ENCODE assay signal across 12 cellular contexts in genomic region chr5:126471875-126472537, GRCh38. TPM values are rescaled to one million over a fixed set of nuclear protein-coding genes. Genes with fewer than 3 reads are reported as not detected.
DNase-seq lines count a peak whose midpoint lies in the region; ATAC-seq and TF ChIP-seq lines count a peak whose summit lies in the region.
"Had no signal": no experiment of that assay in that cellular context is flagged by ENCODE, and none has a peak within 500 bp of the region (broad histone marks: within the 10 kb centered on the region; RNA-seq: fewer than 3 reads in every experiment).

No MANE protein-coding gene starts in this region.

- no peaks in the 10 kb centered on the region for H3K9me3 Mint-ChIP-seq in activated T-cell treated with anti-CD3 and anti-CD28 coated beads, Interleukin-2, amount 50 U/mL, for 72 hours
- H3K9me3 Mint-ChIP-seq: mesothelial cell of epicardium had no signal

- no peak overlapping the region for H3K27ac Mint-ChIP-seq in activated T-cell treated with anti-CD3 and anti-CD28 coated beads, Interleukin-2, amount 50 U/mL, for 72 hours
- H3K27ac Mint-ChIP-seq: mesothelial cell of epicardium had no signal

- H3K27me3 ChIP-seq in AG04450 (ENCODE audit: control insufficient read depth, insufficient read depth, low read length), result no peaks in the 10 kb centered on the region
- H3K27me3 ChIP-seq in brain microvascular endothelial cell (replicated peaks), result no peaks in the 10 kb centered on the region
- no peaks in the 10 kb centered on the region for H3K27me3 ChIP-seq in layer of hippocampus (ENCODE audit: control insufficient read depth, insufficient read depth, low read length)
- H3K27me3 ChIP-seq in Peyer's patch, result no peaks in the 10 kb centered on the region
- H3K27me3 ChIP-seq: BLaER1 had no signal

- CTCF ChIA-PET in AG04450 (lab: Charles Lee), result interaction anchor here (1.8 to 2.5 kb wide), 3 partner anchors 9 to 67 kb away, joined by 4 to 11 read pairs (median 8); no protein-coding TSS in a partner anchor

- H3K4me3 ChIP-seq in AG04450 (ENCODE audit: low read depth, low read length) (no peak overlapping the region; the same call in 1 of the 2 replicates), brain microvascular endothelial cell (ENCODE audit: low read depth, low read length) (no peak overlapping the region), Peyer's patch (no peak overlapping the region)
- H3K4me3 ChIP-seq: BLaER1 had no signal

- H3K36me3 Mint-ChIP-seq in activated T-cell treated with anti-CD3 and anti-CD28 coated beads, Interleukin-2, amount 50 U/mL, for 72 hours (ENCODE audit: insufficient read depth in 2 of 2), result peaks cover 2 to 9% of the 10 kb centered on the region in 2 donors

- H3K4me1 Mint-ChIP-seq in activated T-cell treated with anti-CD3 and anti-CD28 coated beads, Interleukin-2, amount 50 U/mL, for 72 hours (ENCODE audit: low read depth), result peaks cover 14% of the 10 kb centered on the region

- H3K27ac ChIP-seq in AG04450 (ENCODE audit: low read depth, low read length), result peak overlapping the region; percentile 58
- H3K27ac ChIP-seq in brain microvascular endothelial cell, result peak overlapping the region; percentile 10
- H3K27ac ChIP-seq in layer of hippocampus (ENCODE audit: low read depth, low read length), result peak overlapping the region; percentile 27
- no peak overlapping the region for H3K27ac ChIP-seq in Peyer's patch
- H3K27ac ChIP-seq: BLaER1 had no signal

- DNase-seq in AG04450 (ENCODE audit: low read depth, low spot score) (peak; percentile 42), brain microvascular endothelial cell (peak; percentile 76), Peyer's patch (no peak), left cardiac atrium (no peak)
- no peak for DNase-seq in activated T-cell treated with anti-CD3 and anti-CD28 coated beads, Interleukin-2, amount 50 U/mL, for 72 hours
- no peak for DNase-seq in stimulated activated CD4-positive, alpha-beta T cell treated with anti-CD3 and anti-CD28 coated beads, Interleukin-2, amount 100 ng/mL, for 48 hours
- DNase-seq: NCI-H446, T-helper 1 cell had no signal

- TF ChIP-seq CTCF in AG04450 (IDR thresholded peaks at IDR 0.05; ENCODE audit: low read depth, low read length) (no peak), brain microvascular endothelial cell (IDR thresholded peaks at IDR 0.05; ENCODE audit: low read depth, low read length, missing control alignments) (no peak), Peyer's patch (IDR thresholded peaks at IDR 0.05) (no peak)

- no peaks in the 10 kb centered on the region for H3K9me3 ChIP-seq in AG04450 (ENCODE audit: control insufficient read depth, insufficient read depth, low read length)
- H3K9me3 ChIP-seq in Peyer's patch, result no peaks in the 10 kb centered on the region
- H3K9me3 ChIP-seq: BLaER1 had no signal

- intact Hi-C loops in left cardiac atrium (cut with DNase I), result no loop called here

- H3K36me3 ChIP-seq in brain microvascular endothelial cell (replicated peaks), result peaks cover 19% of the 10 kb centered on the region
- peaks cover 0 to 71% (median 0%) of the 10 kb centered on the region in 3 donors for H3K36me3 ChIP-seq in Peyer's patch
- H3K36me3 ChIP-seq: BLaER1 had no signal

- no peak for TF ChIP-seq POLR2A in Peyer's patch (IDR thresholded peaks at IDR 0.05)

- POLR2A ChIA-PET in AG04450 (lab: Yijun Ruan, JAX), result interaction anchor here (0.6 to 1.2 kb wide), 2 partner anchors 26 to 49 kb away, joined by 3 to 6 read pairs; partner anchors contain the start of gene GRAMD2B

- no peak overlapping the region for H3K4me3 Mint-ChIP-seq in activated T-cell treated with anti-CD3 and anti-CD28 coated beads, Interleukin-2, amount 50 U/mL, for 72 hours
- H3K4me3 Mint-ChIP-seq: mesothelial cell of epicardium had no signal

- peaks cover 0 to 7% (median 0%) of the 10 kb centered on the region in 4 donors for H3K4me1 ChIP-seq in Peyer's patch
- H3K4me1 ChIP-seq: BLaER1 had no signal

- ATAC-seq in HG02938 (IDR thresholded peaks at IDR 0.05; ENCODE audit: unreplicated experiment), result peak; percentile 57
- no peak for ATAC-seq in left cardiac atrium
- no peak for ATAC-seq in activated T-cell treated with anti-CD3 and anti-CD28 coated beads, Interleukin-2, amount 50 U/mL, for 72 hours (replicated peaks in 1 of 2)

- H3K27me3 Mint-ChIP-seq in activated T-cell treated with anti-CD3 and anti-CD28 coated beads, Interleukin-2, amount 50 U/mL, for 72 hours (ENCODE audit: low read depth), result no peaks in the 10 kb centered on the region

- in situ Hi-C loops in brain microvascular endothelial cell (cut with HindIII; ENCODE audit: low pct_ligation_motif_present, low sequenced_read_pairs), result no loop called here

RNA-seq across cellular contexts. Expression of gene GRAMD2B, which starts 48.8 kb away (rescaled TPM):
- 9.4 and 11.9 TPM in 2 replicates for polyA plus RNA-seq in AG04450 (2011; rRNA removed)
- polyA minus RNA-seq in AG04450 (2011; rRNA and poly(A)+ RNA removed), result 3.9 and 4.7 TPM in 2 replicates
- total RNA-seq in Peyer's patch, result 100 to 1,000 TPM in 3 of 4 donors, 10 to 100 TPM in 1; 38.0 to 165 (median 129) TPM
- total RNA-seq in left cardiac atrium, result 10 to 100 TPM; 20.8 to 32.7 TPM
- total RNA-seq in activated T-cell treated with anti-CD3 and anti-CD28 coated beads, Interleukin-2, amount 50 U/mL, for 72 hours, result 10 to 100 TPM; 12.7 to 15.7 TPM

Comparison
In these comparisons a context has a peak if more than half of its experiments do, and no peak if none do; other contexts are left out.
1. DNase-seq: peak in AG04450 (single experiment) and brain microvascular endothelial cell (single experiment); none in Peyer's patch (0 of 3), left cardiac atrium (single experiment), activated T-cell treated with anti-CD3 and anti-CD28 coated beads, Interleukin-2, amount 50 U/mL, for 72 hours (0 of 2) and stimulated activated CD4-positive, alpha-beta T cell treated with anti-CD3 and anti-CD28 coated beads, Interleukin-2, amount 100 ng/mL, for 48 hours (0 of 2).
2. H3K27ac ChIP-seq: peak in AG04450 (single experiment), brain microvascular endothelial cell (single experiment) and layer of hippocampus (single experiment); none in Peyer's patch (0 of 4).